Comparison of ENCODE assay signal across 1 cellular context in the genomic region with DNA sequence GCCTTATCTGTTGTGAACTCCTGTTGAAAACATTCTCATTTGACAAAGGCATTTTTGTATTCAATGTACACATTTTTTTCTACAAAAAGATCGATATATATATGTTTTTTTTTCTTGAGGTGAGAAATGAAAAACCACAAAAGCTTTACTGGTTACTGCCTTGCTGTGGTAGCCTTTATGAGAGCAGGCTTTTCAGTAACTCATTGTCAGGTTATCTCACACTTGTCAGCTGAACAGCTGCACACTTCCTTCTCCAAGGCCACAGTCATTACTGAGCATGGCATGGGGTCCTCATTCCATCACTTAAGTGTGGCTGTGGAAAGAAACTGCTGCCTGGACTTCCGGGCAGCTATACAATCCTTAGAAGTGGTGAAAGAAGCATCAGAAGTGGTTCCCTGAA.
TF ChIP-seq lines count a peak whose summit lies in the region.

No MANE protein-coding gene starts in this region.

TF ChIP-seq in GM12878, 131 proteins besides CTCF, POLR2A, EP300 and RAD21 (continued from another document):
- TF ChIP-seq TCF3 (IDR thresholded peaks at IDR 0.05; ENCODE audit: borderline replicate concordance, insufficient read depth, low read depth, low read length), result no peak
- TF ChIP-seq, protein P1, sequence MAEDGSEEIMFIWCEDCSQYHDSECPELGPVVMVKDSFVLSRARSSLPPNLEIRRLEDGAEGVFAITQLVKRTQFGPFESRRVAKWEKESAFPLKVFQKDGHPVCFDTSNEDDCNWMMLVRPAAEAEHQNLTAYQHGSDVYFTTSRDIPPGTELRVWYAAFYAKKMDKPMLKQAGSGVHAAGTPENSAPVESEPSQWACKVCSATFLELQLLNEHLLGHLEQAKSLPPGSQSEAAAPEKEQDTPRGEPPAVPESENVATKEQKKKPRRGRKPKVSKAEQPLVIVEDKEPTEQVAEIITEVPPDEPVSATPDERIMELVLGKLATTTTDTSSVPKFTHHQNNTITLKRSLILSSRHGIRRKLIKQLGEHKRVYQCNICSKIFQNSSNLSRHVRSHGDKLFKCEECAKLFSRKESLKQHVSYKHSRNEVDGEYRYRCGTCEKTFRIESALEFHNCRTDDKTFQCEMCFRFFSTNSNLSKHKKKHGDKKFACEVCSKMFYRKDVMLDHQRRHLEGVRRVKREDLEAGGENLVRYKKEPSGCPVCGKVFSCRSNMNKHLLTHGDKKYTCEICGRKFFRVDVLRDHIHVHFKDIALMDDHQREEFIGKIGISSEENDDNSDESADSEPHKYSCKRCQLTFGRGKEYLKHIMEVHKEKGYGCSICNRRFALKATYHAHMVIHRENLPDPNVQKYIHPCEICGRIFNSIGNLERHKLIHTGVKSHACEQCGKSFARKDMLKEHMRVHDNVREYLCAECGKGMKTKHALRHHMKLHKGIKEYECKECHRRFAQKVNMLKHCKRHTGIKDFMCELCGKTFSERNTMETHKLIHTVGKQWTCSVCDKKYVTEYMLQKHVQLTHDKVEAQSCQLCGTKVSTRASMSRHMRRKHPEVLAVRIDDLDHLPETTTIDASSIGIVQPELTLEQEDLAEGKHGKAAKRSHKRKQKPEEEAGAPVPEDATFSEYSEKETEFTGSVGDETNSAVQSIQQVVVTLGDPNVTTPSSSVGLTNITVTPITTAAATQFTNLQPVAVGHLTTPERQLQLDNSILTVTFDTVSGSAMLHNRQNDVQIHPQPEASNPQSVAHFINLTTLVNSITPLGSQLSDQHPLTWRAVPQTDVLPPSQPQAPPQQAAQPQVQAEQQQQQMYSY (CRISPR knock-in tag; IDR thresholded peaks at IDR 0.05), result no peak
- TF ChIP-seq CEBPB (IDR thresholded peaks at IDR 0.05; ENCODE audit: borderline replicate concordance in 1 of 2, low read depth in 2 of 2, low read length in 2 of 2), result no peak
- no peak for TF ChIP-seq STAT1 (conservative IDR thresholded peaks at IDR 0.05)
- TF ChIP-seq ZNF622 (IDR thresholded peaks at IDR 0.05), result no peak
- no peak for TF ChIP-seq EZH2 (IDR thresholded peaks at IDR 0.05; ENCODE audit: borderline replicate concordance, control insufficient read depth, low read depth, low read length)
- TF ChIP-seq MEF2B (IDR thresholded peaks at IDR 0.05; ENCODE audit: partially characterized antibody, poor library complexity, severe bottlenecking), result no peak
- TF ChIP-seq FOXK2 (IDR thresholded peaks at IDR 0.05), result no peak
- no peak for TF ChIP-seq ZZZ3 (IDR thresholded peaks at IDR 0.05; ENCODE audit: control insufficient read depth, insufficient read length, low read depth)
- no peak for TF ChIP-seq ETV6 (conservative IDR thresholded peaks at IDR 0.05 in 1 of 2, IDR thresholded peaks at IDR 0.05 in 1 of 2; ENCODE audit: borderline replicate concordance in 1 of 2, low read depth in 1 of 2)
- no peak for TF ChIP-seq YBX1 (IDR thresholded peaks at IDR 0.05)
- no peak for TF ChIP-seq GATAD2B (conservative IDR thresholded peaks at IDR 0.05; ENCODE audit: low read depth)
- no peak for TF ChIP-seq SMC3 (IDR thresholded peaks at IDR 0.05; ENCODE audit: borderline replicate concordance, low read length)
- no peak for TF ChIP-seq CHD4 (IDR thresholded peaks at IDR 0.05)
- TF ChIP-seq NFXL1 (IDR thresholded peaks at IDR 0.05; ENCODE audit: borderline replicate concordance), result no peak
- TF ChIP-seq, protein P2, sequence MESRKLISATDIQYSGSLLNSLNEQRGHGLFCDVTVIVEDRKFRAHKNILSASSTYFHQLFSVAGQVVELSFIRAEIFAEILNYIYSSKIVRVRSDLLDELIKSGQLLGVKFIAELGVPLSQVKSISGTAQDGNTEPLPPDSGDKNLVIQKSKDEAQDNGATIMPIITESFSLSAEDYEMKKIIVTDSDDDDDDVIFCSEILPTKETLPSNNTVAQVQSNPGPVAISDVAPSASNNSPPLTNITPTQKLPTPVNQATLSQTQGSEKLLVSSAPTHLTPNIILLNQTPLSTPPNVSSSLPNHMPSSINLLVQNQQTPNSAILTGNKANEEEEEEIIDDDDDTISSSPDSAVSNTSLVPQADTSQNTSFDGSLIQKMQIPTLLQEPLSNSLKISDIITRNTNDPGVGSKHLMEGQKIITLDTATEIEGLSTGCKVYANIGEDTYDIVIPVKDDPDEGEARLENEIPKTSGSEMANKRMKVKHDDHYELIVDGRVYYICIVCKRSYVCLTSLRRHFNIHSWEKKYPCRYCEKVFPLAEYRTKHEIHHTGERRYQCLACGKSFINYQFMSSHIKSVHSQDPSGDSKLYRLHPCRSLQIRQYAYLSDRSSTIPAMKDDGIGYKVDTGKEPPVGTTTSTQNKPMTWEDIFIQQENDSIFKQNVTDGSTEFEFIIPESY (IDR thresholded peaks at IDR 0.05), result no peak
- no peak for TF ChIP-seq SUPT20H (IDR thresholded peaks at IDR 0.05; ENCODE audit: borderline replicate concordance, control insufficient read depth, low read depth, low read length)
- TF ChIP-seq, protein P3, sequence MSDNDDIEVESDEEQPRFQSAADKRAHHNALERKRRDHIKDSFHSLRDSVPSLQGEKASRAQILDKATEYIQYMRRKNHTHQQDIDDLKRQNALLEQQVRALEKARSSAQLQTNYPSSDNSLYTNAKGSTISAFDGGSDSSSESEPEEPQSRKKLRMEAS (IDR thresholded peaks at IDR 0.05; ENCODE audit: low read depth, low read length), result no peak
- TF ChIP-seq KDM1A (IDR thresholded peaks at IDR 0.05; ENCODE audit: borderline replicate concordance), result no peak
- TF ChIP-seq HDAC6 (IDR thresholded peaks at IDR 0.05; ENCODE audit: unreplicated experiment), result no peak
- TF ChIP-seq RBBP5 (conservative IDR thresholded peaks at IDR 0.05), result no peak
- no peak for TF ChIP-seq MTA3 (IDR thresholded peaks at IDR 0.05; ENCODE audit: borderline replicate concordance, low read length)
- no peak for TF ChIP-seq JUND (IDR thresholded peaks at IDR 0.05; ENCODE audit: low read depth, low read length)
- TF ChIP-seq HDAC2 (IDR thresholded peaks at IDR 0.05), result no peak
- 0 out of 2 replicates have a peak, but pooled peaks have one; percentile 38 for TF ChIP-seq ZNF217 (IDR thresholded peaks at IDR 0.05)
- TF ChIP-seq SMAD5 (IDR thresholded peaks at IDR 0.05; ENCODE audit: low read depth), result no peak
- no peak for TF ChIP-seq PAX8 (IDR thresholded peaks at IDR 0.05)
- TF ChIP-seq SRF (IDR thresholded peaks at IDR 0.05; ENCODE audit: low read depth in 2 of 2, low read length in 2 of 2), result no peak
- TF ChIP-seq ASH2L (IDR thresholded peaks at IDR 0.05; ENCODE audit: borderline replicate concordance, low read depth), result no peak
- TF ChIP-seq ZNF207 (IDR thresholded peaks at IDR 0.05; ENCODE audit: borderline replicate concordance), result no peak
- TF ChIP-seq WRNIP1 (IDR thresholded peaks at IDR 0.05; ENCODE audit: borderline replicate concordance, low read depth, low read length), result no peak
- no peak for TF ChIP-seq PAX5 (IDR thresholded peaks at IDR 0.05; ENCODE audit: borderline replicate concordance, low read depth, low read length)
- peak; percentile 83 for TF ChIP-seq IKZF1 (conservative IDR thresholded peaks at IDR 0.05)
- no peak for TF ChIP-seq NRF1 (conservative IDR thresholded peaks at IDR 0.05; ENCODE audit: low read depth, low read length)
- peak; percentile 62 for TF ChIP-seq ATF7 (IDR thresholded peaks at IDR 0.05; ENCODE audit: low read depth)
- no peak for TF ChIP-seq RAD51 (IDR thresholded peaks at IDR 0.05)
- no peak for TF ChIP-seq BRCA1 (IDR thresholded peaks at IDR 0.05; ENCODE audit: low read depth, low read length)
- TF ChIP-seq NR2C1 (IDR thresholded peaks at IDR 0.05), result no peak
- no peak for TF ChIP-seq TBL1XR1 (IDR thresholded peaks at IDR 0.05; ENCODE audit: low read depth, low read length)
- peak; percentile 65 for TF ChIP-seq MTA2 (IDR thresholded peaks at IDR 0.05; ENCODE audit: low read depth)
- TF ChIP-seq, protein P4, sequence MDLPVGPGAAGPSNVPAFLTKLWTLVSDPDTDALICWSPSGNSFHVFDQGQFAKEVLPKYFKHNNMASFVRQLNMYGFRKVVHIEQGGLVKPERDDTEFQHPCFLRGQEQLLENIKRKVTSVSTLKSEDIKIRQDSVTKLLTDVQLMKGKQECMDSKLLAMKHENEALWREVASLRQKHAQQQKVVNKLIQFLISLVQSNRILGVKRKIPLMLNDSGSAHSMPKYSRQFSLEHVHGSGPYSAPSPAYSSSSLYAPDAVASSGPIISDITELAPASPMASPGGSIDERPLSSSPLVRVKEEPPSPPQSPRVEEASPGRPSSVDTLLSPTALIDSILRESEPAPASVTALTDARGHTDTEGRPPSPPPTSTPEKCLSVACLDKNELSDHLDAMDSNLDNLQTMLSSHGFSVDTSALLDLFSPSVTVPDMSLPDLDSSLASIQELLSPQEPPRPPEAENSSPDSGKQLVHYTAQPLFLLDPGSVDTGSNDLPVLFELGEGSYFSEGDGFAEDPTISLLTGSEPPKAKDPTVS (IDR thresholded peaks at IDR 0.05; ENCODE audit: low read depth, low read length), result no peak
- TF ChIP-seq SP1 (IDR thresholded peaks at IDR 0.05; ENCODE audit: low read depth, low read length), result no peak
- TF ChIP-seq POLR2AphosphoS5 (IDR thresholded peaks at IDR 0.05; ENCODE audit: low read length), result no peak
- TF ChIP-seq MYC (IDR thresholded peaks at IDR 0.05; ENCODE audit: insufficient read depth, insufficient read length, insufficient replicate concordance, low read length, severe bottlenecking), result no peak
- no peak for TF ChIP-seq SIN3A (IDR thresholded peaks at IDR 0.05; ENCODE audit: low read depth, low read length)
- TF ChIP-seq, protein P5, sequence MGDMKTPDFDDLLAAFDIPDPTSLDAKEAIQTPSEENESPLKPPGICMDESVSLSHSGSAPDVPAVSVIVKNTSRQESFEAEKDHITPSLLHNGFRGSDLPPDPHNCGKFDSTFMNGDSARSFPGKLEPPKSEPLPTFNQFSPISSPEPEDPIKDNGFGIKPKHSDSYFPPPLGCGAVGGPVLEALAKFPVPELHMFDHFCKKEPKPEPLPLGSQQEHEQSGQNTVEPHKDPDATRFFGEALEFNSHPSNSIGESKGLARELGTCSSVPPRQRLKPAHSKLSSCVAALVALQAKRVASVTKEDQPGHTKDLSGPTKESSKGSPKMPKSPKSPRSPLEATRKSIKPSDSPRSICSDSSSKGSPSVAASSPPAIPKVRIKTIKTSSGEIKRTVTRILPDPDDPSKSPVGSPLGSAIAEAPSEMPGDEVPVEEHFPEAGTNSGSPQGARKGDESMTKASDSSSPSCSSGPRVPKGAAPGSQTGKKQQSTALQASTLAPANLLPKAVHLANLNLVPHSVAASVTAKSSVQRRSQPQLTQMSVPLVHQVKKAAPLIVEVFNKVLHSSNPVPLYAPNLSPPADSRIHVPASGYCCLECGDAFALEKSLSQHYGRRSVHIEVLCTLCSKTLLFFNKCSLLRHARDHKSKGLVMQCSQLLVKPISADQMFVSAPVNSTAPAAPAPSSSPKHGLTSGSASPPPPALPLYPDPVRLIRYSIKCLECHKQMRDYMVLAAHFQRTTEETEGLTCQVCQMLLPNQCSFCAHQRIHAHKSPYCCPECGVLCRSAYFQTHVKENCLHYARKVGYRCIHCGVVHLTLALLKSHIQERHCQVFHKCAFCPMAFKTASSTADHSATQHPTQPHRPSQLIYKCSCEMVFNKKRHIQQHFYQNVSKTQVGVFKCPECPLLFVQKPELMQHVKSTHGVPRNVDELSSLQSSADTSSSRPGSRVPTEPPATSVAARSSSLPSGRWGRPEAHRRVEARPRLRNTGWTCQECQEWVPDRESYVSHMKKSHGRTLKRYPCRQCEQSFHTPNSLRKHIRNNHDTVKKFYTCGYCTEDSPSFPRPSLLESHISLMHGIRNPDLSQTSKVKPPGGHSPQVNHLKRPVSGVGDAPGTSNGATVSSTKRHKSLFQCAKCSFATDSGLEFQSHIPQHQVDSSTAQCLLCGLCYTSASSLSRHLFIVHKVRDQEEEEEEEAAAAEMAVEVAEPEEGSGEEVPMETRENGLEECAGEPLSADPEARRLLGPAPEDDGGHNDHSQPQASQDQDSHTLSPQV (IDR thresholded peaks at IDR 0.05), result no peak
- TF ChIP-seq SREBF2 (IDR thresholded peaks at IDR 0.05; ENCODE audit: low read length), result no peak
- no peak for TF ChIP-seq NFYA (IDR thresholded peaks at IDR 0.05; ENCODE audit: borderline replicate concordance, low read depth, low read length)
